ENCODE assay signal across 12 cellular contexts in genomic region chr4:48557478-48557877, GRCh38.
A peak's percentile ranks its signal among the peaks of the same experiment; 100 is the strongest.
DNase-seq lines count a peak whose midpoint lies in the region; ATAC-seq, FAIRE-seq and TF ChIP-seq lines count a peak whose summit lies in the region.
"Had no signal": no experiment of that assay in that cellular context is flagged by ENCODE, and none has a peak within 500 bp of the region (broad histone marks: within the 10 kb centered on the region; RNA-seq: fewer than 3 reads in every experiment).

No MANE protein-coding gene starts in this region.

- H3K27me3 ChIP-seq in Caco-2 (replicated peaks; ENCODE audit: control insufficient read depth, insufficient read depth, low read length) (no peaks in the 10 kb centered on the region), H7 (ENCODE audit: control insufficient read depth, insufficient read depth, low read length) (no peaks in the 10 kb centered on the region), keratinocyte (ENCODE audit: control insufficient read depth, extremely low read depth, insufficient read depth, low read length) (no peaks in the 10 kb centered on the region)
- H3K27me3 ChIP-seq: heart right ventricle had no signal

- dilution Hi-C loops in keratinocyte (cut with MboI; ENCODE audit: extremely low pct_ligation_motif_present, low sequenced_read_pairs), result no loop called here

- H3K27me3 Mint-ChIP-seq in Caco-2 (ENCODE audit: insufficient read depth, unreplicated experiment), result no peaks in the 10 kb centered on the region
- no peaks in the 10 kb centered on the region for H3K27me3 Mint-ChIP-seq in activated T-helper 17 cell treated with anti-CD3 and anti-CD28 coated beads, Interleukin-2, amount 50 U/mL, for 72 hours

- TF ChIP-seq CTCF in Caco-2 (IDR thresholded peaks at IDR 0.05; ENCODE audit: insufficient read depth in 1 of 2, low read depth in 1 of 2, low read length in 1 of 2, severe bottlenecking in 1 of 2, unreplicated experiment in 1 of 2), result peak; percentile 35 to 36
- peak; percentile 22 to 43 (median 26) for TF ChIP-seq CTCF in keratinocyte (optimal IDR thresholded peaks at IDR 0.05 in 1 of 3, IDR thresholded peaks at IDR 0.05 in 1 of 3, conservative IDR thresholded peaks at IDR 0.05 in 1 of 3; ENCODE audit: extremely low read depth in 1 of 3, insufficient read depth in 2 of 3, low read length in 3 of 3)

- no peaks in the 10 kb centered on the region for H3K9me3 ChIP-seq in Caco-2
- no peaks in the 10 kb centered on the region for H3K9me3 ChIP-seq in keratinocyte (ENCODE audit: control insufficient read depth, low read depth, low read length)

- H3K4me3 ChIP-seq in Caco-2 (ENCODE audit: low read depth, low read length) (no peak overlapping the region), H7 (ENCODE audit: insufficient read depth, low read depth, low read length) (no peak overlapping the region), keratinocyte (ENCODE audit: control insufficient read depth in 2 of 3, extremely low read depth in 1 of 3, insufficient read depth in 2 of 3, low read depth in 1 of 3, low read length in 3 of 3) (no peak overlapping the region)
- H3K4me3 ChIP-seq: heart right ventricle had no signal

- no TSS peak for BruUV-seq in Caco-2 (replicated peaks; lab: Mats Ljungman, UMichigan)

- CTCF ChIA-PET in Caco-2 (lab: Charles Lee), result interaction anchor here (1.1 kb wide), 1 partner anchor 21 kb away, joined by 4 read pairs; no protein-coding TSS in a partner anchor

- H3K79me2 ChIP-seq in keratinocyte (ENCODE audit: control insufficient read depth, insufficient read depth, low read length), result no peaks in the 10 kb centered on the region

- H4K20me1 ChIP-seq in keratinocyte (ENCODE audit: control insufficient read depth, extremely low read depth, insufficient read depth, low read length), result no peaks in the 10 kb centered on the region

- ATAC-seq in activated T-helper 17 cell treated with anti-CD3 and anti-CD28 coated beads, Interleukin-2, amount 50 U/mL, for 72 hours (replicated peaks), result peak; percentile 23
- no peak for ATAC-seq in stimulated activated naive CD8-positive, alpha-beta T cell treated with anti-CD3 and anti-CD28 coated beads, Interleukin-15, Interleukin-2, amounts not matched to agents 100 U/mL and 50 U/mL, for 24 hours
- ATAC-seq: heart right ventricle had no signal

- H3K4me2 ChIP-seq in keratinocyte (ENCODE audit: control insufficient read depth, extremely low read depth, insufficient read depth, low read depth, low read length), result no peak overlapping the region

- no peak for FAIRE-seq in keratinocyte (lab: Jason Lieb, UNC)

- H3K36me3 Mint-ChIP-seq in Caco-2 (ENCODE audit: insufficient read depth, unreplicated experiment), result peaks cover 30% of the 10 kb centered on the region
- H3K36me3 Mint-ChIP-seq in activated T-helper 17 cell treated with anti-CD3 and anti-CD28 coated beads, Interleukin-2, amount 50 U/mL, for 72 hours (ENCODE audit: low read depth), result peaks cover 95% of the 10 kb centered on the region

- H2AFZ ChIP-seq in keratinocyte (ENCODE audit: control insufficient read depth, low read length), result no peak overlapping the region

- DNase-seq in Caco-2, result peak in 1 of 2 experiments; percentile 10
- DNase-seq in H7, result peak; percentile 25
- no peak for DNase-seq in keratinocyte (ENCODE audit: low read depth, low spot score)
- DNase-seq in stimulated activated naive CD8-positive, alpha-beta T cell treated with anti-CD3 and anti-CD28 coated beads, Interleukin-15, Interleukin-2, amounts not matched to agents 100 U/mL and 50 U/mL, for 24 hours, result no peak
- DNase-seq in NCI-H2227 treated with DMSO at 0.1 percent for 48 hours (lab: John Stamatoyannopoulos, UW), result no peak
- no peak for DNase-seq in SIG-M5 (lab: John Stamatoyannopoulos, UW)
- DNase-seq: central memory CD4-positive, alpha-beta T cell; GF-D8; heart right ventricle; NCI-H2029 treated with DMSO at 0.1 percent for 48 hours; stimulated activated CD4-positive, alpha-beta T cell treated with anti-CD3 and anti-CD28 coated beads, Interleukin-12 subunit alpha, Interleukin-12 subunit beta, amount 100 ng/mL, for 4 hours had no signal

- no peak overlapping the region for H3K27ac ChIP-seq in keratinocyte (ENCODE audit: control insufficient read depth, insufficient read depth, low read length)
- H3K27ac ChIP-seq: heart right ventricle had no signal

- no peak overlapping the region for H3K4me3 Mint-ChIP-seq in Caco-2 (ENCODE audit: unreplicated experiment)
- no peak overlapping the region for H3K4me3 Mint-ChIP-seq in activated T-helper 17 cell treated with anti-CD3 and anti-CD28 coated beads, Interleukin-2, amount 50 U/mL, for 72 hours

- no peak overlapping the region for H3K9ac ChIP-seq in keratinocyte (ENCODE audit: control insufficient read depth, extremely low read depth, insufficient read depth, low read length)

- H3K4me1 Mint-ChIP-seq in Caco-2 (ENCODE audit: low read depth, unreplicated experiment), result no peaks in the 10 kb centered on the region
- H3K4me1 Mint-ChIP-seq in activated T-helper 17 cell treated with anti-CD3 and anti-CD28 coated beads, Interleukin-2, amount 50 U/mL, for 72 hours, result peaks cover 4% of the 10 kb centered on the region

- H3K27ac Mint-ChIP-seq in Caco-2 (ENCODE audit: unreplicated experiment), result no peak overlapping the region
- no peak overlapping the region for H3K27ac Mint-ChIP-seq in activated T-helper 17 cell treated with anti-CD3 and anti-CD28 coated beads, Interleukin-2, amount 50 U/mL, for 72 hours

- H3K9me3 Mint-ChIP-seq in Caco-2 (ENCODE audit: unreplicated experiment), result no peaks in the 10 kb centered on the region
- H3K9me3 Mint-ChIP-seq in activated T-helper 17 cell treated with anti-CD3 and anti-CD28 coated beads, Interleukin-2, amount 50 U/mL, for 72 hours, result peaks cover 4% of the 10 kb centered on the region

- H3K4me1 ChIP-seq in Caco-2 (no peaks in the 10 kb centered on the region), keratinocyte (ENCODE audit: control insufficient read depth, extremely low read depth, insufficient read depth, low read length) (no peaks in the 10 kb centered on the region)
- H3K4me1 ChIP-seq: heart right ventricle had no signal

- H3K9me1 ChIP-seq in keratinocyte (ENCODE audit: control insufficient read depth, extremely low read depth, insufficient read depth, low read length), result no peaks in the 10 kb centered on the region

- H3K36me3 ChIP-seq in Caco-2 (ENCODE audit: control insufficient read depth, insufficient read depth, low read length) (no peaks in the 10 kb centered on the region; the same call in 1 of the 2 replicates), H7 (replicated peaks; ENCODE audit: control insufficient read depth, insufficient read depth, low read length) (peaks cover 8% of the 10 kb centered on the region), keratinocyte (ENCODE audit: control insufficient read depth in 2 of 2, extremely low read depth in 1 of 2, insufficient read depth in 2 of 2, low read length in 2 of 2) (peaks cover 21 to 23% of the 10 kb centered on the region in 2 experiments)

- intact Hi-C loops in Caco-2 (cut with micrococcal nuclease; ENCODE audit: unreplicated experiment), result loop anchor here (1.0 kb wide), 1 partner anchor 406 kb away; no protein-coding TSS in a partner anchor

- POLR2A ChIA-PET in Caco-2 (lab: Charles Lee), result no interaction called here
